In genomic region chr14:70886421-70887206, GRCh38 we compare ENCODE assay signal across 8 cellular contexts. TPM values are rescaled to one million over a fixed set of nuclear protein-coding genes. Genes with fewer than 3 reads are reported as not detected.
DNase-seq lines count a peak whose midpoint lies in the region; ATAC-seq and TF ChIP-seq lines count a peak whose summit lies in the region.

No MANE protein-coding gene starts in this region.

- no peak overlapping the region for H3K27ac ChIP-seq in foreskin keratinocyte

- no peaks in the 10 kb centered on the region for H3K36me3 ChIP-seq in H7 (replicated peaks; ENCODE audit: control insufficient read depth, insufficient read depth, low read length)

- peak overlapping the region; percentile 46 to 88 for H3K4me3 Mint-ChIP-seq in CD14-positive monocyte

- peaks cover 0 to 3% of the 10 kb centered on the region in 2 donors for H3K36me3 Mint-ChIP-seq in CD14-positive monocyte
- H3K36me3 Mint-ChIP-seq in activated naive CD4-positive, alpha-beta T cell treated with anti-CD3 and anti-CD28 coated beads, Interleukin-2, amount 50 U/mL, for 72 hours: peaks cover 0 to 8% of the 10 kb centered on the region in 2 donors

- TF ChIP-seq CTCF in CD14-positive monocyte (IDR thresholded peaks at IDR 0.05) (no peak), foreskin keratinocyte (conservative IDR thresholded peaks at IDR 0.05) (no peak)

- intact Hi-C loops in CD14-positive monocyte (cut with micrococcal nuclease): no loop called here

- H3K4me3 ChIP-seq in H7 (ENCODE audit: insufficient read depth, low read depth, low read length): no peak overlapping the region

- ATAC-seq in GM19463 (IDR thresholded peaks at IDR 0.05; ENCODE audit: unreplicated experiment): peak; percentile 36
- ATAC-seq in activated naive CD4-positive, alpha-beta T cell treated with anti-CD3 and anti-CD28 coated beads, Interleukin-2, amount 50 U/mL, for 72 hours: peak; percentile 52 to 59
- ATAC-seq in GM18519 (IDR thresholded peaks at IDR 0.05; ENCODE audit: low FRiP score, unreplicated experiment): no peak
- ATAC-seq in foreskin keratinocyte: no peak

- H3K27me3 ChIP-seq in H7 (ENCODE audit: control insufficient read depth, insufficient read depth, low read length) (no peaks in the 10 kb centered on the region), foreskin keratinocyte (no peaks in the 10 kb centered on the region)

- peak overlapping the region; percentile 88 to 98 (median 96) for H3K27ac Mint-ChIP-seq in CD14-positive monocyte
- H3K27ac Mint-ChIP-seq in activated naive CD4-positive, alpha-beta T cell treated with anti-CD3 and anti-CD28 coated beads, Interleukin-2, amount 50 U/mL, for 72 hours: peak overlapping the region; percentile 97 to 99

- peaks cover 87% of the 10 kb centered on the region for H3K4me1 Mint-ChIP-seq in CD14-positive monocyte

- peaks cover 0 to 10% (median 1%) of the 10 kb centered on the region in 3 donors for H3K27me3 Mint-ChIP-seq in CD14-positive monocyte (ENCODE audit: low read depth in 3 of 3)

- peaks cover 0 to 2% (median 0%) of the 10 kb centered on the region in 7 donors for H3K9me3 Mint-ChIP-seq in CD14-positive monocyte
- H3K9me3 Mint-ChIP-seq in activated naive CD4-positive, alpha-beta T cell treated with anti-CD3 and anti-CD28 coated beads, Interleukin-2, amount 50 U/mL, for 72 hours: peaks cover 0 to 6% of the 10 kb centered on the region in 2 donors

- DNase-seq in CD14-positive monocyte (ENCODE audit: low spot score): no peak
- DNase-seq in KG1 (lab: John Stamatoyannopoulos, UW): peak; percentile 90
- peak; percentile 65 to 73 for DNase-seq in activated naive CD4-positive, alpha-beta T cell treated with anti-CD3 and anti-CD28 coated beads, Interleukin-2, amount 50 U/mL, for 72 hours (ENCODE audit: low spot score in 2 of 2)
- DNase-seq in stimulated activated CD8-positive, alpha-beta memory T cell treated with anti-CD3 and anti-CD28 coated beads, Interleukin-2, amount 100 ng/mL, for 48 hours (ENCODE audit: low read depth in 2 of 2): peak; percentile 40 to 48
- DNase-seq in H7: no peak
- DNase-seq in foreskin keratinocyte: no peak

- H3K4me1 ChIP-seq in foreskin keratinocyte: peaks cover 40% of the 10 kb centered on the region

RNA-seq across cellular contexts. Expression of gene PCNX1, which starts 20.6 kb away (rescaled TPM):
- polyA plus RNA-seq in CD14-positive monocyte (1 to 10 TPM; 7.3 to 8.1 TPM), foreskin keratinocyte (7.2 and 8.8 TPM in 2 replicates)
- total RNA-seq in activated naive CD4-positive, alpha-beta T cell treated with anti-CD3 and anti-CD28 coated beads, Interleukin-2, amount 50 U/mL, for 72 hours: 100 to 1,000 TPM in 1 of 2 donors, 10 to 100 TPM in 1; 67.4 to 107 TPM
- 29.1 and 39.6 TPM in 2 replicates for total RNA-seq in H7 (2014; rRNA removed; shearing (Covaris generic))
- total RNA-seq in foreskin keratinocyte: 29.7 and 29.9 TPM in 2 replicates

Comparison
In these comparisons a context has a peak if more than half of its experiments do, and no peak if none do; other contexts are left out.
1. DNase-seq: peak in KG1 (single experiment), activated naive CD4-positive, alpha-beta T cell treated with anti-CD3 and anti-CD28 coated beads, Interleukin-2, amount 50 U/mL, for 72 hours (2 of 2) and stimulated activated CD8-positive, alpha-beta memory T cell treated with anti-CD3 and anti-CD28 coated beads, Interleukin-2, amount 100 ng/mL, for 48 hours (2 of 2); none in CD14-positive monocyte (single experiment), H7 (single experiment) and foreskin keratinocyte (0 of 2).
2. ATAC-seq: peak in GM19463 (single experiment) and activated naive CD4-positive, alpha-beta T cell treated with anti-CD3 and anti-CD28 coated beads, Interleukin-2, amount 50 U/mL, for 72 hours (2 of 2); none in GM18519 (single experiment) and foreskin keratinocyte (single experiment).